In genomic region chr17:50027639-50028206, GRCh38 we compare ENCODE assay signal across 9 cellular contexts. TPM values are rescaled to one million over a fixed set of nuclear protein-coding genes. Genes with fewer than 3 reads are reported as not detected.
A peak's percentile ranks its signal among the peaks of the same experiment; 100 is the strongest.
DNase-seq lines count a peak whose midpoint lies in the region; ATAC-seq, FAIRE-seq and TF ChIP-seq lines count a peak whose summit lies in the region.
"Had no signal": no experiment of that assay in that cellular context is flagged by ENCODE, and none has a peak within 500 bp of the region (broad histone marks: within the 10 kb centered on the region; RNA-seq: fewer than 3 reads in every experiment).

No MANE protein-coding gene starts in this region.

- no peaks in the 10 kb centered on the region for H3K36me3 Mint-ChIP-seq in osteocyte (ENCODE audit: unreplicated experiment)

- no peak overlapping the region for H3K27ac ChIP-seq in dorsolateral prefrontal cortex

- DNase-seq in GM04504 (ENCODE audit: low read depth) (peak; percentile 87), RCC 7860 (ENCODE audit: low spot score) (peak; percentile 97), fibroblast of gingiva (ENCODE audit: low read depth) (peak; percentile 91), osteocyte (ENCODE audit: extremely low spot score, unreplicated experiment) (peak; percentile 88), OCI-M2 (lab: John Stamatoyannopoulos, UW; ENCODE audit: unreplicated experiment) (no peak), dorsolateral prefrontal cortex (no peak)
- DNase-seq in activated CD8-positive, alpha-beta memory T cell treated with anti-CD3 and anti-CD28 coated beads for 24 hours = no peak

- H3K4me1 Mint-ChIP-seq in osteocyte (ENCODE audit: unreplicated experiment) = peaks cover 30% of the 10 kb centered on the region

- peak overlapping the region in 28 of 59 donors; percentile 10 to 58 (median 48) for H3K4me3 ChIP-seq in dorsolateral prefrontal cortex

- peak overlapping the region; percentile 96 for H3K27ac Mint-ChIP-seq in osteocyte (ENCODE audit: unreplicated experiment)

- H3K27me3 Mint-ChIP-seq in osteocyte (ENCODE audit: unreplicated experiment) = no peaks in the 10 kb centered on the region

- TF ChIP-seq CTCF in osteocyte (IDR thresholded peaks at IDR 0.05) (no peak), dorsolateral prefrontal cortex (IDR thresholded peaks at IDR 0.05 in 54 of 56, conservative IDR thresholded peaks at IDR 0.05 in 2 of 56; ENCODE audit: low read depth in 1 of 56, partially characterized antibody in 56 of 56) (no peak)

- ATAC-seq in GM18511 (IDR thresholded peaks at IDR 0.05; ENCODE audit: unreplicated experiment) = no peak

- H3K4me3 Mint-ChIP-seq in osteocyte (ENCODE audit: unreplicated experiment) = peak overlapping the region; percentile 69

- FAIRE-seq in RCC 7860 (lab: Jason Lieb, UNC) = peak; percentile 93

- no peaks in the 10 kb centered on the region for H3K9me3 Mint-ChIP-seq in osteocyte (ENCODE audit: unreplicated experiment)

- H3K27me3 ChIP-seq in dorsolateral prefrontal cortex = peaks cover 0 to 11% (median 0%) of the 10 kb centered on the region in 45 donors

- intact Hi-C loops in dorsolateral prefrontal cortex (cut with DNase I) = loop anchor here (2.0 to 10.0 kb wide), 4 partner anchors 59 to 270 kb away; partner anchors contain the start of gene SGCA (in 1 of the 2)

RNA-seq across cellular contexts. Expression of gene ITGA3, which starts 28.2 kb away (rescaled TPM):
- total RNA-seq in osteocyte (201 and 221 TPM in 2 replicates), dorsolateral prefrontal cortex (10 to 100 TPM; 12.7 to 53.3 (median 33.2) TPM)

RNA-seq across cellular contexts. Expression of gene DLX3, which starts 32.7 kb away (rescaled TPM):
- total RNA-seq in osteocyte (not detected in 2 replicates), dorsolateral prefrontal cortex (under 1 TPM in 49 of 120 experiments, not detected in 71; 0.14 to 0.93 (median 0.37) TPM)
- total RNA-seq: SK-MEL-5 had no signal

RNA-seq across cellular contexts. Expression of gene DLX4, which starts 58.7 kb away (rescaled TPM):
- total RNA-seq in osteocyte (not detected in 2 replicates), dorsolateral prefrontal cortex (1 to 10 TPM in 20 of 120 experiments, under 1 TPM in 41, not detected in 59; 0.27 to 2.5 (median 0.76) TPM)

Comparison
In these comparisons a context has a peak if more than half of its experiments do, and no peak if none do; other contexts are left out.
1. DNase-seq: peak in GM04504 (single experiment), RCC 7860 (single experiment), fibroblast of gingiva (single experiment) and osteocyte (single experiment); none in activated CD8-positive, alpha-beta memory T cell treated with anti-CD3 and anti-CD28 coated beads for 24 hours (single experiment), OCI-M2 (single experiment) and dorsolateral prefrontal cortex (0 of 10).